In the genomic region with DNA sequence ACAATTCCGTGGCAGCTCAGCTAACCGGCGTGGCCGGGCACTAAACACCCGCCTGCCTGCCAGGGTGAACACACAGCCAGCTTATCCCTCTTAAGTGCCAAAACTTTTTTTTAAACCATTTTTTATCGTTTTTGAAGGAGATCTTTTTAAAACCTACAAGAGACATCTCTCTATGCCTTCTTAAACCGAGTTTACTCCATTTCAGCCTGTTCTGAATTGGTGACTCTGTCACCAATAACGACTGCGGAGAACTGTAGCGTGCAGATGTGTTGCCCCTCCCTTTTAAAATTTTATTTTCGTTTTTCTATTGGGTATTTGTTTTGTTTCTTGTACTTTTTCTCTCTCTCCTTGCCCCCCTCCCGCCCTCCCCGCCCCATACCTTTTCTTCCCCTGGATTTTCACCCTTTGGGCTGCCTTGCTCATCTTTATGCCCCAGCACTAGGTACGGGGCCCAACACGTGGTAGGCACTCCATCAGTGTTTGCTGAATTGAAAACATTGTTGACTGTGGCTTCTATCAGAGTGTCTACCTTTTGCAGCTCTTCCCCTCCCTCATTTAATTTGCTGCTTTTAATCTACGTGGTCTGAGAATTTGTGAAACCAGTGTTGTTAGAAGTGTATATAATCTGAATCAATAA, we compare ENCODE assay signal across 8 cellular contexts. TPM values are rescaled to one million over a fixed set of nuclear protein-coding genes. Genes with fewer than 3 reads are reported as not detected.
DNase-seq lines count a peak whose midpoint lies in the region; ATAC-seq, FAIRE-seq and TF ChIP-seq lines count a peak whose summit lies in the region.

No MANE protein-coding gene starts in this region.

- TF ChIP-seq POLR2A in GM12891 (IDR thresholded peaks at IDR 0.05; ENCODE audit: low read depth, low read length) = no peak; the same call in 1 of the 2 replicates

- no peak for ATAC-seq in foreskin keratinocyte
- ATAC-seq in HG02970 (IDR thresholded peaks at IDR 0.05; ENCODE audit: low FRiP score, unreplicated experiment) = no peak

- H3K4me3 ChIP-seq in WERI-Rb-1 (ENCODE audit: low read depth, low read length) (peak overlapping the region; percentile 65), skeletal muscle cell (ENCODE audit: low read depth, low read length) (peak overlapping the region; percentile 93)

- FAIRE-seq in GM12891 (lab: Jason Lieb, UNC) (no peak), urothelium cell line (lab: Jason Lieb, UNC) (no peak)

- TF ChIP-seq CTCF in WERI-Rb-1 (IDR thresholded peaks at IDR 0.05; ENCODE audit: low read depth, low read length) (no peak), foreskin keratinocyte (conservative IDR thresholded peaks at IDR 0.05) (no peak)

- H3K36me3 ChIP-seq in WERI-Rb-1 = peaks cover 19% of the 10 kb centered on the region

- peak overlapping the region; percentile 96 for H3K27ac ChIP-seq in WERI-Rb-1
- peak overlapping the region; percentile 90 for H3K27ac ChIP-seq in foreskin keratinocyte

- H3K4me1 ChIP-seq in foreskin keratinocyte = peaks cover 18% of the 10 kb centered on the region

- DNase-seq in GM12891 (ENCODE audit: insufficient read length, low spot score) (no peak), WERI-Rb-1 (no peak), foreskin keratinocyte (no peak), skeletal muscle cell (ENCODE audit: low read depth) (no peak), urothelium cell line (ENCODE audit: low spot score) (no peak), NCI-H1105 treated with DMSO at 0.1 percent for 48 hours (lab: John Stamatoyannopoulos, UW) (no peak), kidney tubule cell (ENCODE audit: low spot score) (no peak)

- H3K27me3 ChIP-seq in WERI-Rb-1 (ENCODE audit: insufficient read depth, low read depth, severe bottlenecking) (no peaks in the 10 kb centered on the region), foreskin keratinocyte (no peaks in the 10 kb centered on the region)

- H3K9me3 ChIP-seq in WERI-Rb-1 (ENCODE audit: severe bottlenecking) = no peaks in the 10 kb centered on the region

TF ChIP-seq in GM12891, 5 proteins besides CTCF, POLR2A, EP300 and RAD21:
- TF ChIP-seq POLR2AphosphoS5 (IDR thresholded peaks at IDR 0.05; ENCODE audit: low read depth, low read length) (no peak), TAF1 (IDR thresholded peaks at IDR 0.05; ENCODE audit: low read depth, low read length) (0 out of 2 replicates have a peak, but pooled peaks have one; percentile 0)

RNA-seq across cellular contexts. Expression of gene ZCCHC3, which starts 1.5 kb away (rescaled TPM):
- 14.4 TPM for polyA plus RNA-seq in GM12891 (2012; ENCODE audit: low read depth, missing spikeins)
- 6.2 and 8.6 TPM in 2 replicates for total RNA-seq in foreskin keratinocyte
- polyA plus RNA-seq in foreskin keratinocyte = 7.1 and 9.6 TPM in 2 replicates

RNA-seq across cellular contexts. Expression of gene C20orf96, which starts 8.3 kb away (rescaled TPM):
- 6.0 TPM for polyA plus RNA-seq in GM12891 (2012; ENCODE audit: low read depth, missing spikeins)
- 1.7 and 1.8 TPM in 2 replicates for total RNA-seq in foreskin keratinocyte
- 3.2 and 3.8 TPM in 2 replicates for polyA plus RNA-seq in foreskin keratinocyte

RNA-seq across cellular contexts. Expression of gene SOX12, which starts 26.5 kb away (rescaled TPM):
- polyA plus RNA-seq in GM12891 (2012; ENCODE audit: low read depth, missing spikeins) = 3.0 TPM
- 4.7 and 5.1 TPM in 2 replicates for total RNA-seq in foreskin keratinocyte
- polyA plus RNA-seq in foreskin keratinocyte = 7.1 and 8.2 TPM in 2 replicates

RNA-seq across cellular contexts. Expression of gene DEFB132, which starts 41.3 kb away (rescaled TPM):
- not detected for polyA plus RNA-seq in GM12891 (2012; ENCODE audit: low read depth, missing spikeins)
- total RNA-seq in foreskin keratinocyte = not detected in 2 replicates
- polyA plus RNA-seq in foreskin keratinocyte = not detected in 2 replicates

RNA-seq across cellular contexts. Expression of gene NRSN2, which starts 48.0 kb away (rescaled TPM):
- polyA plus RNA-seq in GM12891 (2012; ENCODE audit: low read depth, missing spikeins) = 13.1 TPM
- total RNA-seq in foreskin keratinocyte = 26.7 and 35.6 TPM in 2 replicates
- 39.3 and 53.5 TPM in 2 replicates for polyA plus RNA-seq in foreskin keratinocyte
